ENCODE assay signal across 27 cellular contexts in genomic region chr10:58464956-58465355, GRCh38. TPM values are rescaled to one million over a fixed set of nuclear protein-coding genes. Genes with fewer than 3 reads are reported as not detected.
"Had no signal": no experiment of that assay in that cellular context is flagged by ENCODE, and none has a peak within 500 bp of the region (broad histone marks: within the 10 kb centered on the region; RNA-seq: fewer than 3 reads in every experiment).

No MANE protein-coding gene starts in this region.

- H3K4me3 Mint-ChIP-seq: activated CD8-positive, alpha-beta T cell treated with anti-CD3 and anti-CD28 coated beads for 36 hours; activated naive CD4-positive, alpha-beta T cell treated with anti-CD3 and anti-CD28 coated beads, Interleukin-2, amount 50 U/mL, for 24 hours; activated naive CD8-positive, alpha-beta T cell treated with anti-CD3 and anti-CD28 coated beads, Interleukin-2, amount 50 U/mL, for 24 hours; activated T-cell treated with anti-CD3 and anti-CD28 coated beads, Interleukin-2, amount 50 U/mL, for 4 hours; activated T-helper 17 cell treated with anti-CD3 and anti-CD28 coated beads, Interleukin-2, amount 50 U/mL, for 72 hours; dendritic cell treated with granulocyte-macrophage colony-stimulating factor and Interleukin-4, amounts not matched to agents 40 ng/mL and 50 ng/mL, for 4 days; naive thymus-derived CD8-positive, alpha-beta T cell; neural progenitor cell; stimulated activated naive CD8-positive, alpha-beta T cell treated with anti-CD3 and anti-CD28 coated beads, Interleukin-15, Interleukin-2, amounts not matched to agents 100 ng/mL and 50 ng/mL, for 24 hours; T-helper 17 cell had no signal

- DNase-seq: activated CD4-positive, alpha-beta T cell treated with anti-CD3 and anti-CD28 coated beads for 1 hour; activated CD4-positive, alpha-beta T cell treated with anti-CD3 and anti-CD28 coated beads, Interleukin-2, amount 50 U/mL, for 1 hour; activated CD8-positive, alpha-beta T cell treated with anti-CD3 and anti-CD28 coated beads for 36 hours; activated naive CD8-positive, alpha-beta T cell treated with anti-CD3 and anti-CD28 coated beads, Interleukin-2, amount 50 U/mL, for 24 hours; activated T-cell treated with anti-CD3 and anti-CD28 coated beads, Interleukin-2, amount 50 U/mL, for 4 hours; amygdala; central memory CD4-positive, alpha-beta T cell; esophagus squamous epithelium; gastrocnemius medialis; glutamatergic neuron; naive thymus-derived CD8-positive, alpha-beta T cell; posterior cingulate gyrus; stimulated activated CD4-positive, alpha-beta T cell treated with anti-CD3 and anti-CD28 coated beads, Interleukin-12 subunit alpha, Interleukin-12 subunit beta, amount 100 ng/mL, for 4 hours; stimulated activated CD4-positive, alpha-beta T cell treated with anti-CD3 and anti-CD28 coated beads, Interleukin-4, amount 100 ng/mL, for 1 hour; T-helper 17 cell; T1000; trophoblast cell had no signal

- H3K9me3 Mint-ChIP-seq: dendritic cell treated with granulocyte-macrophage colony-stimulating factor and Interleukin-4, amounts not matched to agents 40 ng/mL and 50 ng/mL, for 4 days had no signal

- H3K36me3 Mint-ChIP-seq: activated naive CD4-positive, alpha-beta T cell treated with anti-CD3 and anti-CD28 coated beads, Interleukin-2, amount 50 U/mL, for 24 hours; neural progenitor cell had no signal

- H3K27me3 ChIP-seq: breast epithelium, esophagus squamous epithelium, gastrocnemius medialis, hepatocyte, neural progenitor cell had no signal

- ATAC-seq: activated CD8-positive, alpha-beta T cell treated with anti-CD3 and anti-CD28 coated beads for 36 hours; activated naive CD8-positive, alpha-beta T cell treated with anti-CD3 and anti-CD28 coated beads, Interleukin-2, amount 50 U/mL, for 24 hours; activated T-cell treated with anti-CD3 and anti-CD28 coated beads, Interleukin-2, amount 50 U/mL, for 4 hours; activated T-helper 17 cell treated with anti-CD3 and anti-CD28 coated beads, Interleukin-2, amount 50 U/mL, for 72 hours; gastrocnemius medialis; naive thymus-derived CD8-positive, alpha-beta T cell; sciatic nerve; T-helper 17 cell had no signal

- H3K4me2 ChIP-seq: hepatocyte, neural progenitor cell had no signal

- H3K9ac ChIP-seq: neural progenitor cell had no signal

- H3K4me1 Mint-ChIP-seq: activated naive CD4-positive, alpha-beta T cell treated with anti-CD3 and anti-CD28 coated beads, Interleukin-2, amount 50 U/mL, for 24 hours; activated naive CD8-positive, alpha-beta T cell treated with anti-CD3 and anti-CD28 coated beads, Interleukin-2, amount 50 U/mL, for 24 hours; activated T-helper 17 cell treated with anti-CD3 and anti-CD28 coated beads, Interleukin-2, amount 50 U/mL, for 72 hours; naive thymus-derived CD8-positive, alpha-beta T cell; neural progenitor cell; T-helper 17 cell had no signal

- H3K79me2 ChIP-seq: hepatocyte had no signal

- H3K9me3 ChIP-seq: breast epithelium, esophagus squamous epithelium, gastrocnemius medialis, thoracic aorta had no signal

- H3K4me1 ChIP-seq: breast epithelium, esophagus squamous epithelium, gastrocnemius medialis, neural progenitor cell had no signal

- H3K36me3 ChIP-seq: breast epithelium, esophagus squamous epithelium, gastrocnemius medialis, neural progenitor cell, thoracic aorta had no signal

- H2AFZ ChIP-seq: hepatocyte, neural progenitor cell had no signal

- H3K27ac Mint-ChIP-seq: activated CD8-positive, alpha-beta T cell treated with anti-CD3 and anti-CD28 coated beads for 36 hours; activated naive CD4-positive, alpha-beta T cell treated with anti-CD3 and anti-CD28 coated beads, Interleukin-2, amount 50 U/mL, for 24 hours; activated naive CD8-positive, alpha-beta T cell treated with anti-CD3 and anti-CD28 coated beads, Interleukin-2, amount 50 U/mL, for 24 hours; activated T-helper 17 cell treated with anti-CD3 and anti-CD28 coated beads, Interleukin-2, amount 50 U/mL, for 72 hours; dendritic cell treated with granulocyte-macrophage colony-stimulating factor and Interleukin-4, amounts not matched to agents 40 ng/mL and 50 ng/mL, for 4 days; naive thymus-derived CD8-positive, alpha-beta T cell; neural progenitor cell; stimulated activated naive CD8-positive, alpha-beta T cell treated with anti-CD3 and anti-CD28 coated beads, Interleukin-15, Interleukin-2, amounts not matched to agents 100 ng/mL and 50 ng/mL, for 24 hours; T-helper 17 cell had no signal

- H3K27ac ChIP-seq: breast epithelium, esophagus squamous epithelium, gastrocnemius medialis, hepatocyte, neural progenitor cell, skin epidermis, thoracic aorta had no signal

- H3K4me3 ChIP-seq: breast epithelium, esophagus squamous epithelium, gastrocnemius medialis, hepatocyte, neural progenitor cell, skin epidermis, thoracic aorta had no signal

RNA-seq across cellular contexts. Expression of gene BICC1, which starts 47.7 kb away (rescaled TPM):
- total RNA-seq: activated CD8-positive, alpha-beta T cell treated with anti-CD3 and anti-CD28 coated beads for 36 hours; activated T-cell treated with anti-CD3 and anti-CD28 coated beads, Interleukin-2, amount 50 U/mL, for 4 hours; naive thymus-derived CD8-positive, alpha-beta T cell; T-helper 17 cell had no signal
- polyA plus RNA-seq: naive thymus-derived CD8-positive, alpha-beta T cell had no signal
